ENCODE assay signal across 9 cellular contexts in the genomic region with DNA sequence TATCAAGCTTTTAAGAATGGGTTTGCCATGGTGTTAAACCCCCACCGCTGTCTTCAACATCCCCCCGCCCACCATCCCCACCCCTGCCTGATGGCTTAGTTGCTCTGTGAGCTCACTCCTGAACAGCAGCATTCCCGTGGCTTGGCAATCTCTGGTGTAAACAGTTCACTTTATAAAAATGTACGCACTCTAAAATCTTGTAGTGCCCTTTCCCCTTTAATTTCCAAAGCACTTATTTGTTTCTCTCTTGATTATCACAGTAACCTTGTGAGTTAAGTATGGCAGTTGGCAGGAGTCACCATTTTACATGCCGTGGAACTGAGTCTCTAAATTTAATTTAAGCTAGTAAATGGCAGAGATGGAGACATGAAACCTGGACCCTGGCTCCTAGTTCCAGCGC.
DNase-seq lines count a peak whose midpoint lies in the region; ATAC-seq lines count a peak whose summit lies in the region.
"Had no signal": no experiment of that assay in that cellular context is flagged by ENCODE, and none has a peak within 500 bp of the region (broad histone marks: within the 10 kb centered on the region; RNA-seq: fewer than 3 reads in every experiment).

No MANE protein-coding gene starts in this region.

- H3K9me3 ChIP-seq in T-helper 17 cell (ENCODE audit: control insufficient read depth, low read length, poor library complexity, severe bottlenecking): no peaks in the 10 kb centered on the region
- H3K9me3 ChIP-seq in mesenchymal stem cell (ENCODE audit: control insufficient read depth, low read length): no peaks in the 10 kb centered on the region
- no peaks in the 10 kb centered on the region for H3K9me3 ChIP-seq in trophoblast cell (ENCODE audit: insufficient read depth, low read depth, low read length)

- H2AFZ ChIP-seq in mesenchymal stem cell (ENCODE audit: low read depth, low read length) (no peak overlapping the region), trophoblast cell (ENCODE audit: insufficient read depth, low read length, poor library complexity) (no peak overlapping the region)

- ATAC-seq in T-helper 17 cell (no peak), Right ventricle myocardium superior (ENCODE audit: poor library complexity) (peak; percentile 58), GM19452 (IDR thresholded peaks at IDR 0.05; ENCODE audit: unreplicated experiment) (no peak)
- ATAC-seq in stimulated activated effector memory CD8-positive, alpha-beta T cell treated with anti-CD3 and anti-CD28 coated beads, Interleukin-12 subunit alpha, Interleukin-12 subunit beta, amount 100 ng/mL, for 72 hours: no peak

- no peak overlapping the region for H3K23ac ChIP-seq in mesenchymal stem cell (ENCODE audit: low read length in 2 of 2)
- H3K23ac ChIP-seq in trophoblast cell (ENCODE audit: low read length): no peak overlapping the region

- no peaks in the 10 kb centered on the region for H3K79me2 ChIP-seq in trophoblast cell (ENCODE audit: control insufficient read depth, insufficient read depth, low read length, poor library complexity)

- H3K27me3 ChIP-seq in mesenchymal stem cell (ENCODE audit: control insufficient read depth in 1 of 2, insufficient read depth in 1 of 2, low read length in 2 of 2) (no peaks in the 10 kb centered on the region), trophoblast cell (ENCODE audit: insufficient read depth, low read length) (no peaks in the 10 kb centered on the region)

- WGBS in mesenchymal stem cell: 81% methylated on average over 6 of the region's 6 CpGs
- WGBS in trophoblast cell (ENCODE audit: extremely low coverage, insufficient coverage, insufficient read length): no CpG with 5 or more reads among the region's 6 CpGs

- H3K14ac ChIP-seq in mesenchymal stem cell (ENCODE audit: low read length in 2 of 2) (no peak overlapping the region), trophoblast cell (ENCODE audit: low read length) (no peak overlapping the region)

- H2BK12ac ChIP-seq in mesenchymal stem cell (ENCODE audit: low read length in 2 of 2): no peak overlapping the region
- no peak overlapping the region for H2BK12ac ChIP-seq in trophoblast cell (ENCODE audit: low read length)

- no peak overlapping the region for H2AK5ac ChIP-seq in mesenchymal stem cell (ENCODE audit: low read length, severe bottlenecking)
- no peak overlapping the region for H2AK5ac ChIP-seq in trophoblast cell (ENCODE audit: low read length)

- H3K4me3 Mint-ChIP-seq in T-helper 17 cell: no peak overlapping the region
- H3K4me3 Mint-ChIP-seq in stimulated activated effector memory CD8-positive, alpha-beta T cell treated with anti-CD3 and anti-CD28 coated beads, Interleukin-12 subunit alpha, Interleukin-12 subunit beta, amount 100 ng/mL, for 72 hours: peak overlapping the region; percentile 47

- H3K36me3 Mint-ChIP-seq in T-helper 17 cell (ENCODE audit: low read depth): peaks cover 6% of the 10 kb centered on the region
- H3K36me3 Mint-ChIP-seq in stimulated activated effector memory CD8-positive, alpha-beta T cell treated with anti-CD3 and anti-CD28 coated beads, Interleukin-12 subunit alpha, Interleukin-12 subunit beta, amount 100 ng/mL, for 72 hours: peaks cover 31% of the 10 kb centered on the region

- H3K4me2 ChIP-seq in mesenchymal stem cell (ENCODE audit: low read length, poor library complexity, severe bottlenecking) (no peak overlapping the region), trophoblast cell (ENCODE audit: low read length) (no peak overlapping the region)

- no peak overlapping the region for H4K12ac ChIP-seq in trophoblast cell (ENCODE audit: low read depth, low read length)

- peak overlapping the region in 1 of 2 experiments; percentile 71 for H3K18ac ChIP-seq in mesenchymal stem cell (ENCODE audit: low read depth in 1 of 2, low read length in 2 of 2)
- H3K18ac ChIP-seq in trophoblast cell (ENCODE audit: low read length): no peak overlapping the region

- H3K27ac ChIP-seq in mesenchymal stem cell (ENCODE audit: low read length, poor library complexity, severe bottlenecking) (no peak overlapping the region), trophoblast cell (ENCODE audit: low read depth, low read length) (no peak overlapping the region)

- H3K36me3 ChIP-seq in mesenchymal stem cell (ENCODE audit: control insufficient read depth in 1 of 2, insufficient read depth in 2 of 2, low read depth in 1 of 2, low read length in 2 of 2) (peaks cover 3 to 15% of the 10 kb centered on the region in 2 experiments), trophoblast cell (ENCODE audit: control insufficient read depth in 1 of 2, insufficient read depth in 2 of 2, low read length in 2 of 2) (no peaks in the 10 kb centered on the region)

- DNase-seq in LoVo (ENCODE audit: low spot score) (peak; percentile 4), T-helper 17 cell (no peak), Right ventricle myocardium superior (no peak), mesenchymal stem cell (no peak), trophoblast cell (no peak)
- DNase-seq in stimulated activated effector memory CD8-positive, alpha-beta T cell treated with anti-CD3 and anti-CD28 coated beads, Interleukin-12 subunit alpha, Interleukin-12 subunit beta, amount 100 ng/mL, for 72 hours (ENCODE audit: low spot score in 2 of 2): no peak
- DNase-seq: left cardiac atrium had no signal

- no peak overlapping the region for H3K4me3 ChIP-seq in mesenchymal stem cell (ENCODE audit: insufficient read depth in 1 of 2, low read depth in 1 of 2, low read length in 2 of 2)
- H3K4me3 ChIP-seq in trophoblast cell (ENCODE audit: low read depth, low read length): no peak overlapping the region

- H4K91ac ChIP-seq in mesenchymal stem cell (ENCODE audit: low read length) (no peak overlapping the region), trophoblast cell (ENCODE audit: low read depth, low read length) (no peak overlapping the region)

- H2BK5ac ChIP-seq in mesenchymal stem cell (ENCODE audit: low read depth, low read length, poor library complexity, severe bottlenecking) (no peak overlapping the region), trophoblast cell (ENCODE audit: low read depth, low read length, poor library complexity) (no peak overlapping the region)

- H3K79me1 ChIP-seq in mesenchymal stem cell (replicated peaks; ENCODE audit: low read length, poor library complexity, severe bottlenecking): peaks cover 30% of the 10 kb centered on the region
- no peaks in the 10 kb centered on the region for H3K79me1 ChIP-seq in trophoblast cell (ENCODE audit: low read length)

- H3K4me1 ChIP-seq in mesenchymal stem cell (ENCODE audit: control insufficient read depth, insufficient read depth, low read depth, low read length) (peaks cover 10% of the 10 kb centered on the region), trophoblast cell (ENCODE audit: control insufficient read depth in 1 of 2, insufficient read depth in 2 of 2, low read length in 2 of 2) (peaks cover 7 to 10% of the 10 kb centered on the region in 2 experiments)

- H3K4ac ChIP-seq in mesenchymal stem cell (ENCODE audit: low read depth in 1 of 2, low read length in 2 of 2) (no peak overlapping the region), trophoblast cell (ENCODE audit: low read depth, low read length) (no peak overlapping the region)

- H4K8ac ChIP-seq in mesenchymal stem cell (ENCODE audit: low read length): no peak overlapping the region
- no peak overlapping the region for H4K8ac ChIP-seq in trophoblast cell (ENCODE audit: low read depth, low read length)

- H3K9ac ChIP-seq in mesenchymal stem cell (ENCODE audit: low read length): no peak overlapping the region
- no peak overlapping the region for H3K9ac ChIP-seq in trophoblast cell (ENCODE audit: low read length)

- H3K27me3 Mint-ChIP-seq in T-helper 17 cell: no peaks in the 10 kb centered on the region

- H2BK120ac ChIP-seq in mesenchymal stem cell (ENCODE audit: low read depth, low read length): no peak overlapping the region
- H2BK120ac ChIP-seq in trophoblast cell (ENCODE audit: insufficient read depth, low read length, poor library complexity): no peak overlapping the region

- H3K27ac Mint-ChIP-seq in T-helper 17 cell: peak overlapping the region; percentile 75
- peak overlapping the region; percentile 80 for H3K27ac Mint-ChIP-seq in stimulated activated effector memory CD8-positive, alpha-beta T cell treated with anti-CD3 and anti-CD28 coated beads, Interleukin-12 subunit alpha, Interleukin-12 subunit beta, amount 100 ng/mL, for 72 hours

- H3K9me3 Mint-ChIP-seq in stimulated activated effector memory CD8-positive, alpha-beta T cell treated with anti-CD3 and anti-CD28 coated beads, Interleukin-12 subunit alpha, Interleukin-12 subunit beta, amount 100 ng/mL, for 72 hours: no peaks in the 10 kb centered on the region
- H3K9me3 Mint-ChIP-seq: T-helper 2 cell treated with Interferon-gamma antibody and Interleukin-4, amounts not matched to agents 5 μg/mL and 100 μg/mL, for 36 hours had no signal

- intact Hi-C loops in Right ventricle myocardium superior (cut with DNase I): no loop called here

- H2BK15ac ChIP-seq in mesenchymal stem cell (ENCODE audit: low read depth, poor library complexity, severe bottlenecking): no peak overlapping the region

- H3K4me1 Mint-ChIP-seq in T-helper 17 cell: peaks cover 52% of the 10 kb centered on the region
- H3K4me1 Mint-ChIP-seq in stimulated activated effector memory CD8-positive, alpha-beta T cell treated with anti-CD3 and anti-CD28 coated beads, Interleukin-12 subunit alpha, Interleukin-12 subunit beta, amount 100 ng/mL, for 72 hours: peaks cover 72% of the 10 kb centered on the region
